12 cellular contexts compared by ENCODE assay signal in genomic region chr4:156347412-156348075, GRCh38.
DNase-seq lines count a peak whose midpoint lies in the region; ATAC-seq and TF ChIP-seq lines count a peak whose summit lies in the region.
"Had no signal": no experiment of that assay in that cellular context is flagged by ENCODE, and none has a peak within 500 bp of the region (broad histone marks: within the 10 kb centered on the region; RNA-seq: fewer than 3 reads in every experiment).

No MANE protein-coding gene starts in this region.

- DNase-seq in DMS53 (lab: John Stamatoyannopoulos, UW) (peak; percentile 7), DMS53 treated with DMSO at 0.1 percent for 48 hours (lab: John Stamatoyannopoulos, UW; ENCODE audit: unreplicated experiment) (no peak), T1000 (lab: John Stamatoyannopoulos, UW) (peak; percentile 17), glomerular visceral epithelial cell (ENCODE audit: extremely low spot score) (peak; percentile 75), left cardiac atrium (no peak), GM13977 (ENCODE audit: low spot score) (no peak), cortex of kidney (lab: John Stamatoyannopoulos, UW) (no peak)
- DNase-seq: activated CD4-positive, alpha-beta memory T cell treated with anti-CD3 and anti-CD28 coated beads, Interleukin-2, amount 10 ng/mL, durations not matched to agents 7 days and 5 days; Caco-2; Karpas-422; left ventricle myocardium inferior had no signal

- in situ Hi-C loops in GM13977 (cut with MboI; ENCODE audit: low pct_unique_long_range_greater_than_20kb, low sequenced_read_pairs, unreplicated experiment): no loop called here

- ATAC-seq in left cardiac atrium: no peak
- no peak for ATAC-seq in HG02981 (IDR thresholded peaks at IDR 0.05; ENCODE audit: unreplicated experiment)

- intact Hi-C loops in left cardiac atrium (cut with DNase I): no loop called here

- no peak for TF ChIP-seq CTCF in GM13977 (IDR thresholded peaks at IDR 0.05; ENCODE audit: extremely low read depth, insufficient read depth, missing control alignments)

Comparison
In these comparisons a context has a peak if more than half of its experiments do, and no peak if none do; other contexts are left out.
1. DNase-seq: peak in DMS53 (single experiment), T1000 (single experiment) and glomerular visceral epithelial cell (single experiment); none in DMS53 treated with DMSO at 0.1 percent for 48 hours (single experiment), left cardiac atrium (single experiment), GM13977 (single experiment) and cortex of kidney (single experiment).